ENCODE assay signal across 17 cellular contexts in genomic region chr20:43870484-43870883, GRCh38. TPM values are rescaled to one million over a fixed set of nuclear protein-coding genes. Genes with fewer than 3 reads are reported as not detected.
DNase-seq lines count a peak whose midpoint lies in the region; ATAC-seq and TF ChIP-seq lines count a peak whose summit lies in the region.
"Had no signal": no experiment of that assay in that cellular context is flagged by ENCODE, and none has a peak within 500 bp of the region (broad histone marks: within the 10 kb centered on the region; RNA-seq: fewer than 3 reads in every experiment).

No MANE protein-coding gene starts in this region.

- in situ Hi-C loops in astrocyte of the spinal cord (cut with HindIII; ENCODE audit: low sequenced_read_pairs) = no loop called here

- no peak overlapping the region for H3K4me3 ChIP-seq in astrocyte of the spinal cord (ENCODE audit: low read depth, low read length)
- H3K4me3 ChIP-seq: K562, SK-N-MC had no signal

- ATAC-seq in HG03571 (IDR thresholded peaks at IDR 0.05; ENCODE audit: unreplicated experiment) (no peak), HG02571 (IDR thresholded peaks at IDR 0.05; ENCODE audit: unreplicated experiment) (no peak), HG02884 (IDR thresholded peaks at IDR 0.05; ENCODE audit: unreplicated experiment) (no peak)
- ATAC-seq: K562, Panc1 had no signal

- DNase-seq in AG09319 (ENCODE audit: extremely low read depth, low read depth) (peak; percentile 27), M059J (ENCODE audit: low read depth) (peak; percentile 69), astrocyte of the spinal cord (ENCODE audit: low read depth, low spot score) (peak; percentile 22), iris pigment epithelial cell (ENCODE audit: low read depth) (peak; percentile 45), activated gamma-delta T cell treated with Interleukin-2 at 50 U/mL for 16 hours (no peak)
- DNase-seq: Caco-2, H7, NCI-H1436 treated with DMSO at 0.1 percent for 48 hours, NCI-H2029 treated with DMSO at 0.1 percent for 48 hours, NCI-H510A treated with DMSO at 0.1 percent for 48 hours, Right ventricle myocardium superior had no signal

- no peak for TF ChIP-seq CTCF in AG09319 (IDR thresholded peaks at IDR 0.05; ENCODE audit: low read depth, low read length)
- no peak for TF ChIP-seq CTCF in astrocyte of the spinal cord (IDR thresholded peaks at IDR 0.05; ENCODE audit: low read depth, low read length)

RNA-seq across cellular contexts. Expression of gene TOX2, which starts 44.2 kb away (rescaled TPM):
- total RNA-seq in M059J (2014; rRNA removed; shearing (Covaris generic)) = 6.1 and 8.4 TPM in 2 replicates
- total RNA-seq: Caco-2, K562 had no signal
